ENCODE assay signal across 19 cellular contexts in the genomic region with DNA sequence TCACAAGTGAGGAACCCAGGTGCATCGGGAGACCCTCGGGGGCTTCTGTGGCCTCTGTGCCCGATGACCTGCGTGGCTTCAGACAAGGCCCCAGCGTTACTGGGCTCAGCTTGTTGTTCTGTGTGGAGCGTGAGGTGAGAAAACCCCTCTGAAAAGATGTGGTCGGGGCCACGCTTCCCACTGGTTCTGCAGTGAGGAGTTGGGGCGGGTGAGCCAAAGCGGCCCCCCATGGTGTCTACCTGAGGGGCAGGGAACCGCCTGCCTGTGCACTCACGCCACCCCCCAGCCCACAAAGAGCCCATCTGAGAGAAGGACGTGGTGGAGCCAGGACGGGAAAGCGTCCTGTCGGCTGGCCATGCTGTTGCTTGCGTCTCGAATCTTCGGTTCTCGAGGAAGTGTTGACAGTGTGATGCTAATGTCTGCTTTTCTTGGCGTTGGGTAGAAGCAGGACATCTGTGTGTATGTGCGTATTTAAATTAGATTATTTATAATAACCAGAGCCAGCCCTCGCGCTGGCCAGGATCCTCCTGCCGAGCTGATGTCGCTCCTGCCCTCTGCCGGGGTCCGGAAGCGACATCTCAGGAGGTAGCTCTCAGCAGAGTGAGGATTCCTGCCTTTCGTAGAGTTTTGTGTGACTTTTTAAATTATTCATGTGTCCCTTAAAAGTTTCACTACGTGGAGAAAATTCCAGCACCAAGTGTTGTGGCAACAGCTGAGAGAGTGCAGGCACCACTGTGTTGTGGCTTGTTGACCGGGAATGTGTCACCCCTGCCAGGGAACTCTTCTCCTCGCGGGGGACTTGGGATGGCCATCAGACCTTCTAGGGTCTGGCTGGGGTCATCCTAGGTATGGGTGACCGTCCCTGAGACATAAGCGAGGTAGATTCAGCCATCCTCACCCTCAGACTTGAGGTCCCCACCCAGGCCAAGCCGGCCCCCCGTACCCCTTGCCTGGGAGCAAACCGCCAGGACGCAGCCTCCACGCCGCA. TPM values are rescaled to one million over a fixed set of nuclear protein-coding genes. Genes with fewer than 3 reads are reported as not detected.
DNase-seq lines count a peak whose midpoint lies in the region; ATAC-seq and TF ChIP-seq lines count a peak whose summit lies in the region.
"Had no signal": no experiment of that assay in that cellular context is flagged by ENCODE, and none has a peak within 500 bp of the region (broad histone marks: within the 10 kb centered on the region; RNA-seq: fewer than 3 reads in every experiment).

No MANE protein-coding gene starts in this region.

- H3K9me3 ChIP-seq in AG04450 (ENCODE audit: control insufficient read depth, insufficient read depth, low read length) (no peaks in the 10 kb centered on the region; the same call in 1 of the 2 replicates), BE2C (no peaks in the 10 kb centered on the region), right cardiac atrium (ENCODE audit: control insufficient read depth, low read length) (no peaks in the 10 kb centered on the region), OCI-LY7 (ENCODE audit: low read length) (no peaks in the 10 kb centered on the region)
- H3K9me3 ChIP-seq: SJCRH30 had no signal

- CTCF ChIA-PET in AG04450 (lab: Charles Lee) (interaction anchor here (1.5 kb wide), 1 partner anchor 22 kb away, joined by 3 read pairs; no protein-coding TSS in a partner anchor), OCI-LY7 (lab: Charles Lee; ENCODE audit: unreplicated experiment) (no interaction called here)

- DNase-seq in AG04450 (ENCODE audit: low read depth, low spot score) (no peak), BE2C (peak; percentile 66), SK-N-DZ (ENCODE audit: low spot score) (peak; percentile 71), right cardiac atrium (peak; percentile 13 to 66 (median 61)), OCI-LY7 (ENCODE audit: low spot score) (no peak), MV-4-11 (lab: John Stamatoyannopoulos, UW) (no peak)
- DNase-seq: ACHN, AML-193, DMS79 treated with DMSO at 0.1 percent for 48 hours, HCEC 1CT, NCI-H1105 treated with DMSO at 0.1 percent for 48 hours, NCI-H187 treated with DMSO at 0.1 percent for 48 hours, NCI-H2227 treated with DMSO at 0.1 percent for 48 hours, NCI-H510A treated with DMSO at 0.1 percent for 48 hours, NCI-H774, OCI-M1, SJCRH30, SW 1271 had no signal

- intact Hi-C loops in right cardiac atrium (cut with DNase I) (no loop called here), OCI-LY7 (cut with micrococcal nuclease; ENCODE audit: unreplicated experiment) (no loop called here)

- no peaks in the 10 kb centered on the region for H3K27me3 ChIP-seq in AG04450 (ENCODE audit: control insufficient read depth, insufficient read depth, low read length)
- no peaks in the 10 kb centered on the region for H3K27me3 ChIP-seq in BE2C
- no peaks in the 10 kb centered on the region for H3K27me3 ChIP-seq in right cardiac atrium (ENCODE audit: control insufficient read depth, insufficient read depth)
- H3K27me3 ChIP-seq: SJCRH30 had no signal

- H3K36me3 ChIP-seq in BE2C: peaks cover 35% of the 10 kb centered on the region
- H3K36me3 ChIP-seq in OCI-LY7 (ENCODE audit: insufficient read depth, low read length): peaks cover 26% of the 10 kb centered on the region; the same call in 1 of the 2 replicates

- no TSS peak for BruUV-seq in OCI-LY7 (replicated peaks; lab: Mats Ljungman, UMichigan)

- 73% methylated on average over 42 of the region's 42 CpGs for WGBS in right cardiac atrium

- no peak overlapping the region for H3K4me2 ChIP-seq in OCI-LY7 (ENCODE audit: low read length)

- no peak for ATAC-seq in right cardiac atrium
- no peak for ATAC-seq in GM19351 (IDR thresholded peaks at IDR 0.05; ENCODE audit: unreplicated experiment)

- H3K27ac ChIP-seq in AG04450 (ENCODE audit: low read depth, low read length) (peak overlapping the region; percentile 21), right cardiac atrium (ENCODE audit: low read length) (no peak overlapping the region), OCI-LY7 (ENCODE audit: low read depth, low read length, poor library complexity, severe bottlenecking) (no peak overlapping the region)
- H3K27ac ChIP-seq: SJCRH30 had no signal

- H3K4me1 ChIP-seq in BE2C: peaks cover 7% of the 10 kb centered on the region
- H3K4me1 ChIP-seq in right cardiac atrium (ENCODE audit: control insufficient read depth, insufficient read depth, low read length): no peaks in the 10 kb centered on the region
- no peaks in the 10 kb centered on the region for H3K4me1 ChIP-seq in OCI-LY7 (ENCODE audit: insufficient read depth, low read length, poor library complexity, severe bottlenecking)
- H3K4me1 ChIP-seq: SJCRH30 had no signal

- no peaks in the 10 kb centered on the region for H3K79me2 ChIP-seq in OCI-LY7 (ENCODE audit: insufficient read depth, low read depth, low read length)

- TF ChIP-seq CTCF in AG04450 (IDR thresholded peaks at IDR 0.05; ENCODE audit: low read depth, low read length) (peak; percentile 18; the same call in 1 of the 2 replicates), BE2C (IDR thresholded peaks at IDR 0.05; ENCODE audit: low read depth, low read length) (peak; percentile 40), OCI-LY7 (conservative IDR thresholded peaks at IDR 0.05; ENCODE audit: low read length) (no peak)

- POLR2A ChIA-PET in AG04450 (lab: Yijun Ruan, JAX): no interaction called here
- POLR2A ChIA-PET in OCI-LY7 (lab: Charles Lee): no interaction called here

- no peaks in the 10 kb centered on the region for H3K9me2 ChIP-seq in OCI-LY7 (ENCODE audit: insufficient read depth, low read length)

- no peaks in the 10 kb centered on the region for H4K20me1 ChIP-seq in OCI-LY7 (ENCODE audit: insufficient read depth, low read length)

- H3K4me3 ChIP-seq in AG04450 (ENCODE audit: low read depth, low read length): no peak overlapping the region
- no peak overlapping the region for H3K4me3 ChIP-seq in BE2C (ENCODE audit: low read depth, low read length)
- no peak overlapping the region for H3K4me3 ChIP-seq in right cardiac atrium (ENCODE audit: low read length)
- no peak overlapping the region for H3K4me3 ChIP-seq in OCI-LY7 (ENCODE audit: low read depth, low read length, poor library complexity, severe bottlenecking)
- H3K4me3 ChIP-seq: SJCRH30 had no signal

- H2AFZ ChIP-seq in OCI-LY7 (ENCODE audit: low read length): no peak overlapping the region

RNA-seq across cellular contexts. Expression of a gene that starts 15.3 kb away (rescaled TPM):
- polyA plus RNA-seq in AG04450 (2011; rRNA removed): 1.6 and 2.0 TPM in 2 replicates
- 2.3 and 2.9 TPM in 2 replicates for polyA minus RNA-seq in AG04450 (2011; rRNA and poly(A)+ RNA removed)
- 86.2 TPM for polyA plus RNA-seq in BE2C (2012; ENCODE audit: insufficient read depth, insufficient read length, low read depth)
- polyA plus RNA-seq in SK-N-DZ (2014; cell fraction: cytosol; rRNA removed): 14.0 and 14.9 TPM in 2 replicates
- polyA plus RNA-seq in SK-N-DZ (2014; cell fraction: nucleus; rRNA removed): 12.1 and 18.5 TPM in 2 replicates
- total RNA-seq in right cardiac atrium: 10 to 100 TPM; 18.4 to 23.3 (median 21.1) TPM
- 14.5 TPM for polyA plus RNA-seq in right cardiac atrium
- 5.3 and 7.5 TPM in 2 replicates for total RNA-seq in OCI-LY7 (2014; rRNA removed; shearing (Covaris generic))
- 21.9 and 23.6 TPM in 2 replicates for total RNA-seq in OCI-LY7 (2022)

RNA-seq across cellular contexts. Expression of a gene that starts 47.5 kb away (rescaled TPM):
- polyA plus RNA-seq in AG04450 (2011; rRNA removed) (9.0 and 10.9 TPM in 2 replicates), right cardiac atrium (3.0 TPM)
- polyA minus RNA-seq in AG04450 (2011; rRNA and poly(A)+ RNA removed): 22.7 and 23.5 TPM in 2 replicates
- not detected for polyA plus RNA-seq in BE2C (2012; ENCODE audit: insufficient read depth, insufficient read length, low read depth)
- 0.46 and 0.52 TPM in 2 replicates for polyA plus RNA-seq in SK-N-DZ (2014; cell fraction: cytosol; rRNA removed)
- polyA plus RNA-seq in SK-N-DZ (2014; cell fraction: nucleus; rRNA removed): 0.39 and 0.45 TPM in 2 replicates
- total RNA-seq in right cardiac atrium (1 to 10 TPM; 3.8 to 5.9 (median 4.5) TPM), OCI-LY7 (2022) (37.1 and 44.1 TPM in 2 replicates)
- 7.5 and 13.6 TPM in 2 replicates for total RNA-seq in OCI-LY7 (2014; rRNA removed; shearing (Covaris generic))

Comparison
In these comparisons a context has a peak if more than half of its experiments do, and no peak if none do; other contexts are left out.
1. DNase-seq: peak in BE2C (single experiment), SK-N-DZ (single experiment) and right cardiac atrium (3 of 3); none in AG04450 (single experiment), OCI-LY7 (single experiment) and MV-4-11 (single experiment).